ENCODE assay signal across 8 cellular contexts in the genomic region with DNA sequence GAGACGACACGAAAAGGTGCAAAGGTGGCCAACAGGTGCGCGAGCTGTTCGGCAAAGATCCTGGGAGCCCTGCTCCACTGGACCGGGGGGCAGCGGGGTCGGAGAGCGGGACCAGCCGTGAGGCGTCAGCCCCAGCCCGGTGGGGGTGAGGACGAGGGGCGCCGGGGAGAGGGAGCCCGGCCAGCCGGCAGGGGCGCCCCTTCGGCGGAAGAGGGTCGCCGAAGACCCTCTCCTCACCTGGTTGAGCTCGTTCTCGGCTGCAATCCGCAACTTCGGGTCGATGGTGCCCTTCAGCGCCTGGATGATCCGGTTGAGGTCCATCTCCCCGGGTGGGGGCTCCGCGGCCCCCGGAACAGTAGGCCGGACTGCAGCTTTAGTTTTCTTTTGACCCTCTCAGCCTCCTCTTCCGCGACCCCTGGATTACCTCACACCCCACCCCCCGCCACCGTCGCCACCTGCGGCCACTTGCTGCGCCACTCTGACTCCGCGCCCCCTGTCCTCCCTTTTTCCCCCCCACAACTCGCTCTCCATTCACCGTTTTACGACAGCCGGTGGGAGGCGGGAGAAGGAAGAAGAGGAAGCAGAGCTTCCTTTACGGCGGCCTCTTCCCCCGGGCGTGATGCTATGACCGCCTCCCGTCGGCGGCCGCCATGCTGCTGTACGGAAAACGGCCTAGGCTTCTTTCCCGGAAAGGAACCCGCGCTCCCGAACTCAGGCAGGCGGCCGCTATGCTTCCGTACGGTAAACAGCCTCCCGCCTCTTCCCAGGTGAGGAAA. TPM values are rescaled to one million over a fixed set of nuclear protein-coding genes. Genes with fewer than 3 reads are reported as not detected.
DNase-seq lines count a peak whose midpoint lies in the region; ATAC-seq and TF ChIP-seq lines count a peak whose summit lies in the region.

TSS of gene IPO8 (minus strand) at position 543 of the 776 bp plus-strand sequence. CDS start at position 321, 222 bp downstream.

- ATAC-seq in GM18499 (IDR thresholded peaks at IDR 0.05; ENCODE audit: insufficient read depth, unreplicated experiment) (peak; percentile 35), HG02943 (IDR thresholded peaks at IDR 0.05; ENCODE audit: low read depth, unreplicated experiment) (peak; percentile 83)

- DNase-seq in NCI-H187 (lab: John Stamatoyannopoulos, UW) (peak; percentile 75 to 83), anterior cingulate cortex (lab: John Stamatoyannopoulos, UW) (peak; percentile 17 to 94 (median 86)), right atrium auricular region (ENCODE audit: low spot score) (peak; percentile 89), putamen (ENCODE audit: low spot score) (peak; percentile 92), vagina (ENCODE audit: extremely low spot score in 2 of 2) (peak in 1 of 2 donors; percentile 89)

- peak within 1 kb of the TSS; percentile 53 to 85 for H3K27ac ChIP-seq in right atrium auricular region
- H3K27ac ChIP-seq in vagina, result peak within 1 kb of the TSS; percentile 84

- no peaks in the 10 kb centered on the region for H3K27me3 ChIP-seq in right atrium auricular region
- no peaks in the 10 kb centered on the region for H3K27me3 ChIP-seq in vagina

- TF ChIP-seq POLR2A in vagina (IDR thresholded peaks at IDR 0.05), result no peak

- no peaks in the 10 kb centered on the region for H3K9me3 ChIP-seq in right atrium auricular region
- H3K9me3 ChIP-seq in vagina, result no peaks in the 10 kb centered on the region

- H3K4me1 ChIP-seq in right atrium auricular region, result peaks cover 0 to 45% of the 10 kb centered on the region in 2 donors
- peaks cover 45% of the 10 kb centered on the region for H3K4me1 ChIP-seq in vagina

- peak in 1 of 2 donors; percentile 31 for TF ChIP-seq CTCF in right atrium auricular region (IDR thresholded peaks at IDR 0.05)
- TF ChIP-seq CTCF in vagina (IDR thresholded peaks at IDR 0.05), result peak in 1 of 3 experiments; percentile 17

- H3K36me3 ChIP-seq in right atrium auricular region, result no peaks in the 10 kb centered on the region
- no peaks in the 10 kb centered on the region for H3K36me3 ChIP-seq in vagina

- H3K4me3 ChIP-seq in right atrium auricular region (peak within 1 kb of the TSS; percentile 66 to 97), vagina (peak within 1 kb of the TSS; percentile 73 to 89)

- intact Hi-C loops in T-helper 2 cell treated with Interferon-gamma antibody and Interleukin-4, amounts not matched to agents 100 ng/mL and 5 ng/mL, for 36 hours (cut with micrococcal nuclease), result loop anchor here (1.0 to 5.0 kb wide), 3 partner anchors 59 to 1314 kb away; partner anchors contain the start of genes CAPRIN2 and ERGIC2
- intact Hi-C loops in vagina (cut with DNase I), result no loop called here

RNA-seq across cellular contexts. Expression of gene IPO8, which starts in this region (rescaled TPM):
- 44.4 and 46.4 TPM in 2 replicates for total RNA-seq in T-helper 2 cell treated with Interferon-gamma antibody and Interleukin-4, amounts not matched to agents 100 ng/mL and 5 ng/mL, for 36 hours
- total RNA-seq in right atrium auricular region (10 to 100 TPM; 18.0 to 23.3 TPM), vagina (21.4 TPM)
